Comparison of ENCODE assay signal across 20 cellular contexts in genomic region chr13:47000166-47000565, GRCh38.
"Had no signal": no experiment of that assay in that cellular context is flagged by ENCODE, and none has a peak within 500 bp of the region (broad histone marks: within the 10 kb centered on the region; RNA-seq: fewer than 3 reads in every experiment).

No MANE protein-coding gene starts in this region.

- H3K27me3 ChIP-seq: cardiac muscle cell, colonic mucosa, pancreas, suprapubic skin had no signal

- H3K36me3 ChIP-seq: cardiac muscle cell, colonic mucosa, pancreas, suprapubic skin had no signal

- DNase-seq: activated CD4-positive, alpha-beta T cell treated with anti-CD3 and anti-CD28 coated beads, Interleukin-2, amount 50 U/mL, for 48 hours; activated CD4-positive, CD25-positive, alpha-beta regulatory T cell treated with anti-CD3 and anti-CD28 coated beads, Interleukin-2, amount 50 U/mL, for 72 hours; activated gamma-delta T cell; activated naive CD8-positive, alpha-beta T cell treated with anti-CD3 and anti-CD28 coated beads for 36 hours; activated T-cell treated with anti-CD3 and anti-CD28 coated beads, Interleukin-2, amount 50 U/mL, for 48 hours; anterior cingulate cortex; colonic mucosa; effector CD4-positive, alpha-beta T cell; kidney glomerular epithelial cell; pancreas; stimulated activated CD4-positive, alpha-beta T cell treated with anti-CD3 and anti-CD28 coated beads, Interleukin-4, amount 100 ng/mL, for 1 hour; stimulated activated CD8-positive, alpha-beta memory T cell treated with anti-CD3 and anti-CD28 coated beads, Interleukin-4, amount 100 ng/mL, for 48 hours; stimulated activated naive CD8-positive, alpha-beta T cell treated with anti-CD3 and anti-CD28 coated beads, Interleukin-15, Interleukin-2, amounts not matched to agents 100 U/mL and 50 U/mL, for 24 hours had no signal

- H3K4me3 Mint-ChIP-seq: activated naive CD8-positive, alpha-beta T cell treated with anti-CD3 and anti-CD28 coated beads for 36 hours; mesothelial cell of epicardium; neural crest cell; T-helper 2 cell treated with Interferon-gamma antibody and Interleukin-4, amounts not matched to agents 5 μg/mL and 100 μg/mL, for 36 hours; type B pancreatic cell had no signal

- H3K4me1 Mint-ChIP-seq: activated naive CD8-positive, alpha-beta T cell treated with anti-CD3 and anti-CD28 coated beads for 36 hours; neural crest cell had no signal

- H3K9me3 Mint-ChIP-seq: activated naive CD8-positive, alpha-beta T cell treated with anti-CD3 and anti-CD28 coated beads for 36 hours; mesothelial cell of epicardium; neural crest cell; T-helper 2 cell treated with Interferon-gamma antibody and Interleukin-4, amounts not matched to agents 5 μg/mL and 100 μg/mL, for 36 hours; type B pancreatic cell had no signal

- H3K27ac Mint-ChIP-seq: activated naive CD8-positive, alpha-beta T cell treated with anti-CD3 and anti-CD28 coated beads for 36 hours; mesothelial cell of epicardium; T-helper 2 cell treated with Interferon-gamma antibody and Interleukin-4, amounts not matched to agents 5 μg/mL and 100 μg/mL, for 36 hours; type B pancreatic cell had no signal

- H3K27ac ChIP-seq: cardiac muscle cell, colonic mucosa, pancreas, suprapubic skin had no signal

- FAIRE-seq: endothelial cell of umbilical vein, pancreas had no signal

- ATAC-seq: pancreas; stimulated activated naive CD8-positive, alpha-beta T cell treated with anti-CD3 and anti-CD28 coated beads, Interleukin-15, Interleukin-2, amounts not matched to agents 100 U/mL and 50 U/mL, for 24 hours had no signal

- H3K36me3 Mint-ChIP-seq: activated naive CD8-positive, alpha-beta T cell treated with anti-CD3 and anti-CD28 coated beads for 36 hours; mesothelial cell of epicardium; type B pancreatic cell had no signal

- H3K4me1 ChIP-seq: colonic mucosa, pancreas, suprapubic skin had no signal

- H3K9me3 ChIP-seq: colonic mucosa, pancreas, suprapubic skin had no signal

- H3K4me3 ChIP-seq: cardiac muscle cell, colonic mucosa, pancreas, suprapubic skin had no signal
